ENCODE assay signal across 10 cellular contexts in genomic region chr6:56938634-56939294, GRCh38. TPM values are rescaled to one million over a fixed set of nuclear protein-coding genes. Genes with fewer than 3 reads are reported as not detected.
DNase-seq lines count a peak whose midpoint lies in the region; ATAC-seq, FAIRE-seq and TF ChIP-seq lines count a peak whose summit lies in the region.
"Had no signal": no experiment of that assay in that cellular context is flagged by ENCODE, and none has a peak within 500 bp of the region (broad histone marks: within the 10 kb centered on the region; RNA-seq: fewer than 3 reads in every experiment).

No MANE protein-coding gene starts in this region.

- FAIRE-seq in D721Med (lab: Jason Lieb, UNC) = no peak

- peaks cover 1% of the 10 kb centered on the region for H3K27me3 Mint-ChIP-seq in activated CD8-positive, alpha-beta T cell treated with anti-CD3 and anti-CD28 coated beads for 36 hours
- H3K27me3 Mint-ChIP-seq: type B pancreatic cell had no signal

- intact Hi-C loops in activated CD8-positive, alpha-beta T cell treated with anti-CD3 and anti-CD28 coated beads for 36 hours (cut with micrococcal nuclease) = no loop called here

- H3K36me3 Mint-ChIP-seq in activated CD8-positive, alpha-beta T cell treated with anti-CD3 and anti-CD28 coated beads for 36 hours (ENCODE audit: low read depth) = no peaks in the 10 kb centered on the region
- H3K36me3 Mint-ChIP-seq: type B pancreatic cell had no signal

- DNase-seq in AG08396 (ENCODE audit: low spot score) (peak; percentile 87), RWPE1 (ENCODE audit: low spot score) (peak; percentile 94), hepatic stellate cell (ENCODE audit: low spot score) (peak; percentile 53), CD1c-positive myeloid dendritic cell (ENCODE audit: extremely low spot score) (no peak), D721Med (ENCODE audit: insufficient read length, low spot score) (no peak), hippocampal formation (lab: John Stamatoyannopoulos, UW) (no peak)
- DNase-seq in activated CD8-positive, alpha-beta T cell treated with anti-CD3 and anti-CD28 coated beads for 36 hours = no peak
- DNase-seq: NCI-H187 had no signal

- ATAC-seq in GM19452 (IDR thresholded peaks at IDR 0.05; ENCODE audit: unreplicated experiment) = peak; percentile 81
- no peak for ATAC-seq in activated CD8-positive, alpha-beta T cell treated with anti-CD3 and anti-CD28 coated beads for 36 hours

- H3K4me1 Mint-ChIP-seq in activated CD8-positive, alpha-beta T cell treated with anti-CD3 and anti-CD28 coated beads for 36 hours (ENCODE audit: low read depth) = no peaks in the 10 kb centered on the region

- H3K9me3 Mint-ChIP-seq in activated CD8-positive, alpha-beta T cell treated with anti-CD3 and anti-CD28 coated beads for 36 hours = peaks cover 13% of the 10 kb centered on the region

- no peak overlapping the region for H3K4me3 Mint-ChIP-seq in activated CD8-positive, alpha-beta T cell treated with anti-CD3 and anti-CD28 coated beads for 36 hours
- H3K4me3 Mint-ChIP-seq: type B pancreatic cell had no signal

- CTCF ChIA-PET in RWPE1 (lab: Yijun Ruan, JAX) = interaction anchor here (1.9 to 2.5 kb wide), 2 partner anchors 34 to 36 kb away, joined by 9 to 10 read pairs; no protein-coding TSS in a partner anchor
- CTCF ChIA-PET in activated CD8-positive, alpha-beta T cell treated with anti-CD3 and anti-CD28 coated beads for 36 hours (lab: Charles Lee) = interaction anchor here (1.4 kb wide), 1 partner anchor 12 kb away, joined by 6 read pairs; no protein-coding TSS in a partner anchor

- H3K27ac Mint-ChIP-seq in activated CD8-positive, alpha-beta T cell treated with anti-CD3 and anti-CD28 coated beads for 36 hours = no peak overlapping the region
- H3K27ac Mint-ChIP-seq: type B pancreatic cell had no signal

- H3K27ac ChIP-seq in RWPE1 = peak overlapping the region; percentile 68

- POLR2A ChIA-PET in RWPE1 (lab: Yijun Ruan, JAX; ENCODE audit: low non-redundant PET) = no interaction called here
- POLR2A ChIA-PET in activated CD8-positive, alpha-beta T cell treated with anti-CD3 and anti-CD28 coated beads for 36 hours (lab: Charles Lee) = no interaction called here

- TF ChIP-seq CTCF in RWPE1 (conservative IDR thresholded peaks at IDR 0.05; ENCODE audit: low read depth) = no peak
- no peak for TF ChIP-seq CTCF in D721Med (IDR thresholded peaks at IDR 0.05; ENCODE audit: insufficient read depth, missing control alignments)
- TF ChIP-seq CTCF in activated CD8-positive, alpha-beta T cell treated with anti-CD3 and anti-CD28 coated beads for 36 hours (IDR thresholded peaks at IDR 0.05) = no peak

RNA-seq across cellular contexts. Expression of gene BEND6, which starts 16.1 kb away (rescaled TPM):
- total RNA-seq in activated CD8-positive, alpha-beta T cell treated with anti-CD3 and anti-CD28 coated beads for 36 hours = not detected

Comparison
In these comparisons a context has a peak if more than half of its experiments do, and no peak if none do; other contexts are left out.
1. DNase-seq: peak in AG08396 (single experiment), RWPE1 (single experiment) and hepatic stellate cell (single experiment); none in CD1c-positive myeloid dendritic cell (single experiment), D721Med (single experiment), hippocampal formation (0 of 2) and activated CD8-positive, alpha-beta T cell treated with anti-CD3 and anti-CD28 coated beads for 36 hours (single experiment).